Comparison of ENCODE assay signal across 8 cellular contexts in genomic region chr13:76903544-76904162, GRCh38.
A peak's percentile ranks its signal among the peaks of the same experiment; 100 is the strongest.
DNase-seq lines count a peak whose midpoint lies in the region; ATAC-seq lines count a peak whose summit lies in the region.

No MANE protein-coding gene starts in this region.

- DNase-seq in AG20443 (ENCODE audit: low spot score) (peak; percentile 77), NCI-H2196 treated with DMSO at 0.1 percent for 48 hours (lab: John Stamatoyannopoulos, UW; ENCODE audit: unreplicated experiment) (peak; percentile 5), left kidney (ENCODE audit: low read depth, low spot score) (peak; percentile 84)
- peak; percentile 6 to 29 (median 21) for DNase-seq in activated CD4-positive, CD25-positive, alpha-beta regulatory T cell (lab: John Stamatoyannopoulos, UW)
- DNase-seq in central memory CD8-positive, alpha-beta T cell (ENCODE audit: low spot score in 2 of 2): peak; percentile 32 to 46
- peak; percentile 32 to 61 (median 52) for DNase-seq in stimulated activated CD4-positive, alpha-beta T cell treated with anti-CD3 and anti-CD28 coated beads, TNF-alpha, amount 100 ng/mL, for 24 hours (ENCODE audit: low read depth in 3 of 3)

- no peak overlapping the region for H3K4me3 Mint-ChIP-seq in central memory CD8-positive, alpha-beta T cell

- H3K9me3 Mint-ChIP-seq in central memory CD8-positive, alpha-beta T cell: peaks cover 8% of the 10 kb centered on the region

- no peak overlapping the region for H3K27ac Mint-ChIP-seq in central memory CD8-positive, alpha-beta T cell (ENCODE audit: low read depth)

- no peaks in the 10 kb centered on the region for H3K4me1 Mint-ChIP-seq in central memory CD8-positive, alpha-beta T cell

- peaks cover 67% of the 10 kb centered on the region for H3K27me3 Mint-ChIP-seq in central memory CD8-positive, alpha-beta T cell

- H3K36me3 Mint-ChIP-seq in central memory CD8-positive, alpha-beta T cell (ENCODE audit: insufficient read depth): no peaks in the 10 kb centered on the region

- ATAC-seq in GM18909 (IDR thresholded peaks at IDR 0.05; ENCODE audit: poor library complexity, unreplicated experiment): peak; percentile 98
- ATAC-seq in HG03103 (IDR thresholded peaks at IDR 0.05; ENCODE audit: low read depth, unreplicated experiment): peak; percentile 96
- peak; percentile 64 for ATAC-seq in central memory CD8-positive, alpha-beta T cell (replicated peaks; ENCODE audit: extremely low read depth, poor library complexity, severe bottlenecking)

Comparison
In these comparisons a context has a peak if more than half of its experiments do, and no peak if none do; other contexts are left out.
1. Peak in every context shown above with its lines: DNase-seq and ATAC-seq.
2. DNase-seq: peak in every context shown above with its lines; median percentile 84 in left kidney; 77 in AG20443; 52 in stimulated activated CD4-positive, alpha-beta T cell treated with anti-CD3 and anti-CD28 coated beads, TNF-alpha, amount 100 ng/mL, for 24 hours; 39 in central memory CD8-positive, alpha-beta T cell; 21 in activated CD4-positive, CD25-positive, alpha-beta regulatory T cell; 5 in NCI-H2196 treated with DMSO at 0.1 percent for 48 hours.